ENCODE assay signal across 18 cellular contexts in the genomic region with DNA sequence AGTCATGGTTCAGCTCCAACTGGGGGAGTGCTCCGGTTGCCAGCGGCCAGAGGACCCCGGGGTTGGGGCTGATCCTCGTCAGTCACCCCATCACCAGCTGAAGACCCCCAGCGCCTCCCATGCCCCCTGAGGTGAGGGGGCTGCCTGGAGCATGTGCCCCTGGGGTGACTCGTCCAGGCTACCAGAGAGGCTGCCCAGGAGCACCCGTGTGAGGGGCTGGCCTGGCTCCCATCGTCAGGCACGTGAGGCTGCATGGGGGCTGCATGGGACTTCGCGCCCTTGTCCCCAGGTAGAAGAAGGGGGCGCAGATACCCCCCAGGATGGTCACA.
"Had no signal": no experiment of that assay in that cellular context is flagged by ENCODE, and none has a peak within 500 bp of the region (broad histone marks: within the 10 kb centered on the region; RNA-seq: fewer than 3 reads in every experiment).

No MANE protein-coding gene starts in this region.

- H3K4me3 Mint-ChIP-seq: activated CD4-positive, alpha-beta T cell treated with anti-CD3 and anti-CD28 coated beads, Interleukin-2, amount 10 ng/mL, durations not matched to agents 7 days and 5 days; activated naive CD8-positive, alpha-beta T cell treated with anti-CD3 and anti-CD28 coated beads, Interleukin-2, amount 50 U/mL, for 24 hours; activated T-helper 1 cell treated with anti-CD3 and anti-CD28 coated beads, Interleukin-12 subunit alpha, Interleukin-12 subunit beta, Interleukin-2, Interleukin-4 antibody, amounts not matched to agents 30 ng/mL and 10 ng/mL and 1 ng/mL, durations not matched to agents 14 hours and 24 hours and 36 hours; naive thymus-derived CD8-positive, alpha-beta T cell; stimulated activated naive CD8-positive, alpha-beta T cell treated with anti-CD3 and anti-CD28 coated beads, Interleukin-15, amount 100 ng/mL, for 72 hours had no signal

- H3K4me1 ChIP-seq: gastrocnemius medialis had no signal

- H3K27ac Mint-ChIP-seq: activated CD4-positive, alpha-beta T cell treated with anti-CD3 and anti-CD28 coated beads, Interleukin-2, amount 10 ng/mL, durations not matched to agents 7 days and 5 days; activated naive CD8-positive, alpha-beta T cell treated with anti-CD3 and anti-CD28 coated beads, Interleukin-2, amount 50 U/mL, for 24 hours; activated T-helper 1 cell treated with anti-CD3 and anti-CD28 coated beads, Interleukin-12 subunit alpha, Interleukin-12 subunit beta, Interleukin-2, Interleukin-4 antibody, amounts not matched to agents 30 ng/mL and 10 ng/mL and 1 ng/mL, durations not matched to agents 14 hours and 24 hours and 36 hours had no signal

- H3K9me3 Mint-ChIP-seq: activated CD4-positive, alpha-beta T cell treated with anti-CD3 and anti-CD28 coated beads, Interleukin-2, amount 10 ng/mL, durations not matched to agents 7 days and 5 days; activated naive CD8-positive, alpha-beta T cell treated with anti-CD3 and anti-CD28 coated beads, Interleukin-2, amount 50 U/mL, for 24 hours; activated T-helper 1 cell treated with anti-CD3 and anti-CD28 coated beads, Interleukin-12 subunit alpha, Interleukin-12 subunit beta, Interleukin-2, Interleukin-4 antibody, amounts not matched to agents 30 ng/mL and 10 ng/mL and 1 ng/mL, durations not matched to agents 14 hours and 24 hours and 36 hours; naive thymus-derived CD8-positive, alpha-beta T cell; stimulated activated naive CD8-positive, alpha-beta T cell treated with anti-CD3 and anti-CD28 coated beads, Interleukin-15, amount 100 ng/mL, for 72 hours had no signal

- H3K27ac ChIP-seq: dorsolateral prefrontal cortex, pancreas, sigmoid colon had no signal

- H3K36me3 Mint-ChIP-seq: naive thymus-derived CD8-positive, alpha-beta T cell had no signal

- H3K36me3 ChIP-seq: gastrocnemius medialis, heart right ventricle, pancreas, sigmoid colon, spleen, upper lobe of left lung had no signal

- H3K9me3 ChIP-seq: gastrocnemius medialis, heart right ventricle, pancreas, sigmoid colon, spleen, upper lobe of left lung had no signal

- FAIRE-seq: pancreas, TTC549 had no signal

- DNase-seq: activated CD4-positive, alpha-beta T cell treated with anti-CD3 and anti-CD28 coated beads, Interleukin-2, amount 10 ng/mL, durations not matched to agents 7 days and 5 days; activated naive CD4-positive, alpha-beta T cell treated with Interleukin-2 at 50 U/mL for 16 hours; activated naive CD8-positive, alpha-beta T cell treated with anti-CD3 and anti-CD28 coated beads, Interleukin-2, amount 50 U/mL, for 24 hours; aorta; dorsolateral prefrontal cortex; erythroblast; gastrocnemius medialis; naive thymus-derived CD8-positive, alpha-beta T cell; sigmoid colon; spleen; stimulated activated naive CD8-positive, alpha-beta T cell treated with anti-CD3 and anti-CD28 coated beads, Interleukin-15, amount 100 ng/mL, for 72 hours; SW 1271 had no signal

- ATAC-seq: activated naive CD8-positive, alpha-beta T cell treated with anti-CD3 and anti-CD28 coated beads, Interleukin-2, amount 50 U/mL, for 24 hours; gastrocnemius medialis; heart right ventricle; naive thymus-derived CD8-positive, alpha-beta T cell; stimulated activated naive CD8-positive, alpha-beta T cell treated with anti-CD3 and anti-CD28 coated beads, Interleukin-15, amount 100 ng/mL, for 72 hours had no signal

- H3K27me3 Mint-ChIP-seq: activated CD4-positive, alpha-beta T cell treated with anti-CD3 and anti-CD28 coated beads, Interleukin-2, amount 10 ng/mL, durations not matched to agents 7 days and 5 days; activated naive CD8-positive, alpha-beta T cell treated with anti-CD3 and anti-CD28 coated beads, Interleukin-2, amount 50 U/mL, for 24 hours had no signal

- H3K4me3 ChIP-seq: dorsolateral prefrontal cortex, gastrocnemius medialis, heart right ventricle, lung, pancreas, sigmoid colon, upper lobe of left lung had no signal

- H3K27me3 ChIP-seq: dorsolateral prefrontal cortex, heart right ventricle, pancreas, sigmoid colon, spleen, upper lobe of left lung had no signal
